2 cellular contexts compared by ENCODE assay signal in the genomic region with DNA sequence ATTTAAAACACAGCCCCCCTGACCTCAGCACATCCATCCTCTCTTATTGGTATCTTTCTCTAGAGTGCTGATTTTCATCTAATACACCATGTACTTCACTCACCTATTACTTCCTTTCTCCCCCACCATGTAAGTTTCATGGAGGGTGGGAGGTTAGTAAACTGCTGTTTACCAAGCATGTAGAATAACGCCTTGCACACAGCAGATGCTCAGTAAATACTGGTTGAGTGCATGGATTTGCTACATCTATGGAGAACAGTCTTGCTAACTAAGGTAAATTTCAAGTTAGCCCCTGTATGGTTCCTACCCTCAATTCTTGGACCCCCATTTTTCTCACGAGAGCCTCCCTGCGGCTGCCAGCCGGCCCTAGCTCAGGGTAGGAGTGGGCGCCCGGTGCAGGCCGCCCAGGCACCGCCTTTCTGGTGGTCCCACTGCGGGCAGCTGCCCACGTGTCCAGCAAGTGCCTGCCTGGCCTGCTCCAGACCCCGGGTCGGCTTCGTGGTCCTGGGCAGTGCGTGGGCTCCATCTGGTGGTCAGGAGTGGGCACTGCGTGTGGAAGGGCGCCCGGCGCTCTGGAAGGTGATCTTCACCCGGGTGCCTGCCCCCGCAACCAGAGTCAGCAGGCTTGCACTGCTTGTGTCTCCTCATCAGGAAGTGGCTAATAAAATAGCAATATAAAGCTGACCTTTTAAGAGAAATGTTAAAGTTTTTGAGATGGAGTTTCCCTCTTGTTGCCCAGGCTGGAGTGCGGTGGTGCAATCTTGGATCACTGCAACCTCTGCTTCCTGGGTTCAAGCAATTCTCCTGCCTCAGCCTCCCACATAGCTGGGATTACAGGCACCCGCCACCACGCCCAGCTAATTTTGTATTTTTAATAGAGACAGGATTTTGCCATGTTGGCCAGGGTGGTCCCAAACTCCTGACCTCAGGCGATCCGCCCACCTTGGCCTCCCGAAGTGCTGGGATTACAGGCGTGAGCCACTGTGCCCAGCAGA.
TF ChIP-seq lines count a peak whose summit lies in the region.

No MANE protein-coding gene starts in this region.

TF ChIP-seq in HEK293, 187 proteins besides CTCF, POLR2A, EP300 and RAD21 (continued from another document and continues in another):
- TF ChIP-seq, protein P1, sequence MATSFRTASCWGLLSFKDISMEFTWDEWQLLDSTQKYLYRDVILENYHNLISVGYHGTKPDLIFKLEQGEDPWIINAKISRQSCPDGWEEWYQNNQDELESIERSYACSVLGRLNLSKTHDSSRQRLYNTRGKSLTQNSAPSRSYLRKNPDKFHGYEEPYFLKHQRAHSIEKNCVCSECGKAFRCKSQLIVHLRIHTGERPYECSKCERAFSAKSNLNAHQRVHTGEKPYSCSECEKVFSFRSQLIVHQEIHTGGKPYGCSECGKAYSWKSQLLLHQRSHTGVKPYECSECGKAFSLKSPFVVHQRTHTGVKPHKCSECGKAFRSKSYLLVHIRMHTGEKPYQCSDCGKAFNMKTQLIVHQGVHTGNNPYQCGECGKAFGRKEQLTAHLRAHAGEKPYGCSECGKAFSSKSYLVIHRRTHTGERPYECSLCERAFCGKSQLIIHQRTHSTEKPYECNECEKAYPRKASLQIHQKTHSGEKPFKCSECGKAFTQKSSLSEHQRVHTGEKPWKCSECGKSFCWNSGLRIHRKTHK (tag by site-specific recombination; IDR thresholded peaks at IDR 0.05): no peak
- TF ChIP-seq ZNF670 (tag by site-specific recombination; IDR thresholded peaks at IDR 0.05; ENCODE audit: low read depth) (no peak), ZNF785 (tag by site-specific recombination; IDR thresholded peaks at IDR 0.05) (no peak), ZNF837 (tag by site-specific recombination; IDR thresholded peaks at IDR 0.05) (no peak), ZNF157 (tag by site-specific recombination; IDR thresholded peaks at IDR 0.05) (no peak), ZNF677 (tag by site-specific recombination; IDR thresholded peaks at IDR 0.05) (no peak), ZNF248 (tag by site-specific recombination; IDR thresholded peaks at IDR 0.05) (no peak), ZNF138 (tag by site-specific recombination; IDR thresholded peaks at IDR 0.05; ENCODE audit: borderline replicate concordance) (no peak), ZNF501 (tag by site-specific recombination; IDR thresholded peaks at IDR 0.05) (peak; percentile 77; the same call in 1 of the 2 replicates), ZNF350 (tag by site-specific recombination; IDR thresholded peaks at IDR 0.05) (no peak), ZNF558 (tag by site-specific recombination; IDR thresholded peaks at IDR 0.05) (no peak), ZNF335 (tag by site-specific recombination; conservative IDR thresholded peaks at IDR 0.05) (no peak), ZNF10 (tag by site-specific recombination; IDR thresholded peaks at IDR 0.05) (no peak), ZNF266 (tag by site-specific recombination; IDR thresholded peaks at IDR 0.05; ENCODE audit: low read depth) (no peak), ZNF549 (tag by site-specific recombination; IDR thresholded peaks at IDR 0.05) (no peak), ZNF223 (tag by site-specific recombination; IDR thresholded peaks at IDR 0.05) (no peak), SP2 (tag by site-specific recombination; IDR thresholded peaks at IDR 0.05) (no peak), ZNF626 (tag by site-specific recombination; IDR thresholded peaks at IDR 0.05) (no peak), ZNF24 (tag by site-specific recombination; IDR thresholded peaks at IDR 0.05) (no peak), ZNF121 (tag by site-specific recombination; IDR thresholded peaks at IDR 0.05) (no peak), KLF16 (tag by site-specific recombination; IDR thresholded peaks at IDR 0.05) (no peak), YY2 (tag by site-specific recombination; IDR thresholded peaks at IDR 0.05) (no peak), FEZF1 (tag by site-specific recombination; IDR thresholded peaks at IDR 0.05) (no peak), EGR2 (tag by site-specific recombination; IDR thresholded peaks at IDR 0.05; ENCODE audit: low read depth) (peak; percentile 85), GLI2 (tag by site-specific recombination; IDR thresholded peaks at IDR 0.05; ENCODE audit: borderline replicate concordance, low read depth) (no peak)
- TF ChIP-seq, protein P2, sequence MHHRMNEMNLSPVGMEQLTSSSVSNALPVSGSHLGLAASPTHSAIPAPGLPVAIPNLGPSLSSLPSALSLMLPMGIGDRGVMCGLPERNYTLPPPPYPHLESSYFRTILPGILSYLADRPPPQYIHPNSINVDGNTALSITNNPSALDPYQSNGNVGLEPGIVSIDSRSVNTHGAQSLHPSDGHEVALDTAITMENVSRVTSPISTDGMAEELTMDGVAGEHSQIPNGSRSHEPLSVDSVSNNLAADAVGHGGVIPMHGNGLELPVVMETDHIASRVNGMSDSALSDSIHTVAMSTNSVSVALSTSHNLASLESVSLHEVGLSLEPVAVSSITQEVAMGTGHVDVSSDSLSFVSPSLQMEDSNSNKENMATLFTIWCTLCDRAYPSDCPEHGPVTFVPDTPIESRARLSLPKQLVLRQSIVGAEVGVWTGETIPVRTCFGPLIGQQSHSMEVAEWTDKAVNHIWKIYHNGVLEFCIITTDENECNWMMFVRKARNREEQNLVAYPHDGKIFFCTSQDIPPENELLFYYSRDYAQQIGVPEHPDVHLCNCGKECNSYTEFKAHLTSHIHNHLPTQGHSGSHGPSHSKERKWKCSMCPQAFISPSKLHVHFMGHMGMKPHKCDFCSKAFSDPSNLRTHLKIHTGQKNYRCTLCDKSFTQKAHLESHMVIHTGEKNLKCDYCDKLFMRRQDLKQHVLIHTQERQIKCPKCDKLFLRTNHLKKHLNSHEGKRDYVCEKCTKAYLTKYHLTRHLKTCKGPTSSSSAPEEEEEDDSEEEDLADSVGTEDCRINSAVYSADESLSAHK (tag by site-specific recombination; IDR thresholded peaks at IDR 0.05): no peak
- TF ChIP-seq, protein P3, sequence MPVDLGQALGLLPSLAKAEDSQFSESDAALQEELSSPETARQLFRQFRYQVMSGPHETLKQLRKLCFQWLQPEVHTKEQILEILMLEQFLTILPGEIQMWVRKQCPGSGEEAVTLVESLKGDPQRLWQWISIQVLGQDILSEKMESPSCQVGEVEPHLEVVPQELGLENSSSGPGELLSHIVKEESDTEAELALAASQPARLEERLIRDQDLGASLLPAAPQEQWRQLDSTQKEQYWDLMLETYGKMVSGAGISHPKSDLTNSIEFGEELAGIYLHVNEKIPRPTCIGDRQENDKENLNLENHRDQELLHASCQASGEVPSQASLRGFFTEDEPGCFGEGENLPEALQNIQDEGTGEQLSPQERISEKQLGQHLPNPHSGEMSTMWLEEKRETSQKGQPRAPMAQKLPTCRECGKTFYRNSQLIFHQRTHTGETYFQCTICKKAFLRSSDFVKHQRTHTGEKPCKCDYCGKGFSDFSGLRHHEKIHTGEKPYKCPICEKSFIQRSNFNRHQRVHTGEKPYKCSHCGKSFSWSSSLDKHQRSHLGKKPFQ (tag by site-specific recombination; IDR thresholded peaks at IDR 0.05): no peak
- TF ChIP-seq, protein P4, sequence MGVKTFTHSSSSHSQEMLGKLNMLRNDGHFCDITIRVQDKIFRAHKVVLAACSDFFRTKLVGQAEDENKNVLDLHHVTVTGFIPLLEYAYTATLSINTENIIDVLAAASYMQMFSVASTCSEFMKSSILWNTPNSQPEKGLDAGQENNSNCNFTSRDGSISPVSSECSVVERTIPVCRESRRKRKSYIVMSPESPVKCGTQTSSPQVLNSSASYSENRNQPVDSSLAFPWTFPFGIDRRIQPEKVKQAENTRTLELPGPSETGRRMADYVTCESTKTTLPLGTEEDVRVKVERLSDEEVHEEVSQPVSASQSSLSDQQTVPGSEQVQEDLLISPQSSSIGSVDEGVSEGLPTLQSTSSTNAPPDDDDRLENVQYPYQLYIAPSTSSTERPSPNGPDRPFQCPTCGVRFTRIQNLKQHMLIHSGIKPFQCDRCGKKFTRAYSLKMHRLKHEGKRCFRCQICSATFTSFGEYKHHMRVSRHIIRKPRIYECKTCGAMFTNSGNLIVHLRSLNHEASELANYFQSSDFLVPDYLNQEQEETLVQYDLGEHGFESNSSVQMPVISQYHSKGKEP (tag by site-specific recombination; IDR thresholded peaks at IDR 0.05): no peak

TF ChIP-seq in K562, 482 proteins besides CTCF, POLR2A, EP300 and RAD21 (continued from another document and continues in another):
- TF ChIP-seq, protein P5, sequence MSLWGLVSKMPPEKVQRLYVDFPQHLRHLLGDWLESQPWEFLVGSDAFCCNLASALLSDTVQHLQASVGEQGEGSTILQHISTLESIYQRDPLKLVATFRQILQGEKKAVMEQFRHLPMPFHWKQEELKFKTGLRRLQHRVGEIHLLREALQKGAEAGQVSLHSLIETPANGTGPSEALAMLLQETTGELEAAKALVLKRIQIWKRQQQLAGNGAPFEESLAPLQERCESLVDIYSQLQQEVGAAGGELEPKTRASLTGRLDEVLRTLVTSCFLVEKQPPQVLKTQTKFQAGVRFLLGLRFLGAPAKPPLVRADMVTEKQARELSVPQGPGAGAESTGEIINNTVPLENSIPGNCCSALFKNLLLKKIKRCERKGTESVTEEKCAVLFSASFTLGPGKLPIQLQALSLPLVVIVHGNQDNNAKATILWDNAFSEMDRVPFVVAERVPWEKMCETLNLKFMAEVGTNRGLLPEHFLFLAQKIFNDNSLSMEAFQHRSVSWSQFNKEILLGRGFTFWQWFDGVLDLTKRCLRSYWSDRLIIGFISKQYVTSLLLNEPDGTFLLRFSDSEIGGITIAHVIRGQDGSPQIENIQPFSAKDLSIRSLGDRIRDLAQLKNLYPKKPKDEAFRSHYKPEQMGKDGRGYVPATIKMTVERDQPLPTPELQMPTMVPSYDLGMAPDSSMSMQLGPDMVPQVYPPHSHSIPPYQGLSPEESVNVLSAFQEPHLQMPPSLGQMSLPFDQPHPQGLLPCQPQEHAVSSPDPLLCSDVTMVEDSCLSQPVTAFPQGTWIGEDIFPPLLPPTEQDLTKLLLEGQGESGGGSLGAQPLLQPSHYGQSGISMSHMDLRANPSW (CRISPR knock-in tag; IDR thresholded peaks at IDR 0.05): peak; percentile 93; the same call in 1 of the 2 replicates
- TF ChIP-seq, protein P6, sequence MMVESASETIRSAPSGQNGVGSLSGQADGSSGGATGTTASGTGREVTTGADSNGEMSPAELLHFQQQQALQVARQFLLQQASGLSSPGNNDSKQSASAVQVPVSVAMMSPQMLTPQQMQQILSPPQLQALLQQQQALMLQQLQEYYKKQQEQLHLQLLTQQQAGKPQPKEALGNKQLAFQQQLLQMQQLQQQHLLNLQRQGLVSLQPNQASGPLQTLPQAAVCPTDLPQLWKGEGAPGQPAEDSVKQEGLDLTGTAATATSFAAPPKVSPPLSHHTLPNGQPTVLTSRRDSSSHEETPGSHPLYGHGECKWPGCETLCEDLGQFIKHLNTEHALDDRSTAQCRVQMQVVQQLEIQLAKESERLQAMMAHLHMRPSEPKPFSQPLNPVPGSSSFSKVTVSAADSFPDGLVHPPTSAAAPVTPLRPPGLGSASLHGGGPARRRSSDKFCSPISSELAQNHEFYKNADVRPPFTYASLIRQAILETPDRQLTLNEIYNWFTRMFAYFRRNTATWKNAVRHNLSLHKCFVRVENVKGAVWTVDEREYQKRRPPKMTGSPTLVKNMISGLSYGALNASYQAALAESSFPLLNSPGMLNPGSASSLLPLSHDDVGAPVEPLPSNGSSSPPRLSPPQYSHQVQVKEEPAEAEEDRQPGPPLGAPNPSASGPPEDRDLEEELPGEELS (CRISPR knock-in tag; IDR thresholded peaks at IDR 0.05; ENCODE audit: borderline replicate concordance): no peak
- TF ChIP-seq, protein P7, sequence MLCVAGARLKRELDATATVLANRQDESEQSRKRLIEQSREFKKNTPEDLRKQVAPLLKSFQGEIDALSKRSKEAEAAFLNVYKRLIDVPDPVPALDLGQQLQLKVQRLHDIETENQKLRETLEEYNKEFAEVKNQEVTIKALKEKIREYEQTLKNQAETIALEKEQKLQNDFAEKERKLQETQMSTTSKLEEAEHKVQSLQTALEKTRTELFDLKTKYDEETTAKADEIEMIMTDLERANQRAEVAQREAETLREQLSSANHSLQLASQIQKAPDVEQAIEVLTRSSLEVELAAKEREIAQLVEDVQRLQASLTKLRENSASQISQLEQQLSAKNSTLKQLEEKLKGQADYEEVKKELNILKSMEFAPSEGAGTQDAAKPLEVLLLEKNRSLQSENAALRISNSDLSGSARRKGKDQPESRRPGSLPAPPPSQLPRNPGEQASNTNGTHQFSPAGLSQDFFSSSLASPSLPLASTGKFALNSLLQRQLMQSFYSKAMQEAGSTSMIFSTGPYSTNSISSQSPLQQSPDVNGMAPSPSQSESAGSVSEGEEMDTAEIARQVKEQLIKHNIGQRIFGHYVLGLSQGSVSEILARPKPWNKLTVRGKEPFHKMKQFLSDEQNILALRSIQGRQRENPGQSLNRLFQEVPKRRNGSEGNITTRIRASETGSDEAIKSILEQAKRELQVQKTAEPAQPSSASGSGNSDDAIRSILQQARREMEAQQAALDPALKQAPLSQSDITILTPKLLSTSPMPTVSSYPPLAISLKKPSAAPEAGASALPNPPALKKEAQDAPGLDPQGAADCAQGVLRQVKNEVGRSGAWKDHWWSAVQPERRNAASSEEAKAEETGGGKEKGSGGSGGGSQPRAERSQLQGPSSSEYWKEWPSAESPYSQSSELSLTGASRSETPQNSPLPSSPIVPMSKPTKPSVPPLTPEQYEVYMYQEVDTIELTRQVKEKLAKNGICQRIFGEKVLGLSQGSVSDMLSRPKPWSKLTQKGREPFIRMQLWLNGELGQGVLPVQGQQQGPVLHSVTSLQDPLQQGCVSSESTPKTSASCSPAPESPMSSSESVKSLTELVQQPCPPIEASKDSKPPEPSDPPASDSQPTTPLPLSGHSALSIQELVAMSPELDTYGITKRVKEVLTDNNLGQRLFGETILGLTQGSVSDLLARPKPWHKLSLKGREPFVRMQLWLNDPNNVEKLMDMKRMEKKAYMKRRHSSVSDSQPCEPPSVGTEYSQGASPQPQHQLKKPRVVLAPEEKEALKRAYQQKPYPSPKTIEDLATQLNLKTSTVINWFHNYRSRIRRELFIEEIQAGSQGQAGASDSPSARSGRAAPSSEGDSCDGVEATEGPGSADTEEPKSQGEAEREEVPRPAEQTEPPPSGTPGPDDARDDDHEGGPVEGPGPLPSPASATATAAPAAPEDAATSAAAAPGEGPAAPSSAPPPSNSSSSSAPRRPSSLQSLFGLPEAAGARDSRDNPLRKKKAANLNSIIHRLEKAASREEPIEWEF (CRISPR knock-in tag; IDR thresholded peaks at IDR 0.05): no peak
- TF ChIP-seq, protein P8, sequence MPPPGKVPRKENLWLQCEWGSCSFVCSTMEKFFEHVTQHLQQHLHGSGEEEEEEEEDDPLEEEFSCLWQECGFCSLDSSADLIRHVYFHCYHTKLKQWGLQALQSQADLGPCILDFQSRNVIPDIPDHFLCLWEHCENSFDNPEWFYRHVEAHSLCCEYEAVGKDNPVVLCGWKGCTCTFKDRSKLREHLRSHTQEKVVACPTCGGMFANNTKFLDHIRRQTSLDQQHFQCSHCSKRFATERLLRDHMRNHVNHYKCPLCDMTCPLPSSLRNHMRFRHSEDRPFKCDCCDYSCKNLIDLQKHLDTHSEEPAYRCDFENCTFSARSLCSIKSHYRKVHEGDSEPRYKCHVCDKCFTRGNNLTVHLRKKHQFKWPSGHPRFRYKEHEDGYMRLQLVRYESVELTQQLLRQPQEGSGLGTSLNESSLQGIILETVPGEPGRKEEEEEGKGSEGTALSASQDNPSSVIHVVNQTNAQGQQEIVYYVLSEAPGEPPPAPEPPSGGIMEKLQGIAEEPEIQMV (tag; conservative IDR thresholded peaks at IDR 0.05; ENCODE audit: low read depth): no peak
- TF ChIP-seq HNRNPUL1 (IDR thresholded peaks at IDR 0.05; ENCODE audit: low read length) (no peak), NFIC (IDR thresholded peaks at IDR 0.05) (no peak), DPF2 (IDR thresholded peaks at IDR 0.05) (peak; percentile 28; the same call in 1 of the 2 replicates), ARID2 (IDR thresholded peaks at IDR 0.05) (peak; percentile 78), ZC3H11A (IDR thresholded peaks at IDR 0.05; ENCODE audit: low read depth, low read length) (0 out of 2 replicates have a peak, but pooled peaks have one; percentile 72)
- TF ChIP-seq, protein P9, sequence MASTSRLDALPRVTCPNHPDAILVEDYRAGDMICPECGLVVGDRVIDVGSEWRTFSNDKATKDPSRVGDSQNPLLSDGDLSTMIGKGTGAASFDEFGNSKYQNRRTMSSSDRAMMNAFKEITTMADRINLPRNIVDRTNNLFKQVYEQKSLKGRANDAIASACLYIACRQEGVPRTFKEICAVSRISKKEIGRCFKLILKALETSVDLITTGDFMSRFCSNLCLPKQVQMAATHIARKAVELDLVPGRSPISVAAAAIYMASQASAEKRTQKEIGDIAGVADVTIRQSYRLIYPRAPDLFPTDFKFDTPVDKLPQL (IDR thresholded peaks at IDR 0.05; ENCODE audit: extremely low read depth, insufficient read length): no peak
